In the genomic region with DNA sequence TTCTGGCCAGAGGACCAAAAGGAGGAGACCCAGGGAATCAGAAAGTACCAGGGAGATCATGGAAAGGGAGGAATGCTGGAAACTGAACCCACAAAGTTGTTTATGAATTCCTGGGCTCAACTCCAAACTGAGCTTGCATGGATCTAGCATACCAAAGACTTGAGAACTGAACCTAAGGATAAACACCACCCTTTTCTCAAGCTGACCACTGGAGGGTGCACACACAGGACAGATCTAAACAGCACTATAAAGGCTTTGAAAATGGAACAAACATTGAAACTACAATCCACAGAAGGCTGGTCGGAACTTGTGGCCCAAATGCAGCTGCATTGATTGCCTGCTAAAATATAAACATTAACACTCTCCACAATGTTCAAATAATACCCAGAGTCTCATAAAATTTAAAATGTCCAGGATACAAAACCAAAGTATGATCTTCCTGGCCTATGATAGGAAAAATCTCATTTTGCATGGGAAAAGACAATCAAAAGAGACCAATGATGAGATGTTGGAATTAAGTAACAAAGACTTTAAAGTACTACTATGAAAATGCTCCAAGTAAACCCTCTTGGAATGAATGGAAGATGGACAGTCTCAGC, we compare ENCODE assay signal across 9 cellular contexts. TPM values are rescaled to one million over a fixed set of nuclear protein-coding genes. Genes with fewer than 3 reads are reported as not detected.
DNase-seq lines count a peak whose midpoint lies in the region; ATAC-seq, FAIRE-seq and TF ChIP-seq lines count a peak whose summit lies in the region.
"Had no signal": no experiment of that assay in that cellular context is flagged by ENCODE, and none has a peak within 500 bp of the region (broad histone marks: within the 10 kb centered on the region; RNA-seq: fewer than 3 reads in every experiment).

No MANE protein-coding gene starts in this region.

- 0 out of 2 replicates have a peak overlapping the region, but pooled peaks have one; percentile 8 for H3K4me3 ChIP-seq in AG04449 (ENCODE audit: low read depth, low read length)
- no peak overlapping the region for H3K4me3 ChIP-seq in heart right ventricle
- H3K4me3 ChIP-seq in small intestine (ENCODE audit: low read depth in 1 of 2, low read length in 2 of 2), result no peak overlapping the region

- no peaks in the 10 kb centered on the region for H3K27me3 ChIP-seq in heart right ventricle
- no peaks in the 10 kb centered on the region for H3K27me3 ChIP-seq in small intestine (ENCODE audit: control insufficient read depth in 2 of 2, insufficient read depth in 2 of 2, low read length in 2 of 2)

- intact Hi-C loops in heart right ventricle (cut with DNase I), result loop anchor here in 4 of 10 donors (5.0 to 10.0 kb wide), 4 partner anchors 231 to 381 kb away; no protein-coding TSS in a partner anchor

- DNase-seq in AG04449 (ENCODE audit: low read depth, low spot score) (peak; percentile 93), GM13976 (ENCODE audit: low spot score) (peak; percentile 63), heart right ventricle (no peak), small intestine (peak; percentile 64), retina (no peak)
- DNase-seq in stimulated activated naive CD4-positive, alpha-beta T cell (lab: John Stamatoyannopoulos, UW), result no peak

- ATAC-seq in HG03565 (IDR thresholded peaks at IDR 0.05; ENCODE audit: unreplicated experiment) (peak; percentile 66), heart right ventricle (peak in 4 of 8 donors; percentile 26 to 59 (median 46))

- CTCF ChIA-PET in AG04449 (lab: Yijun Ruan, JAX), result interaction anchor here (0.8 to 21.9 kb wide), 21 partner anchors 13 to 376 kb away, joined by 3 to 610 read pairs (median 3); partner anchors contain the start of genes IRF1, RAD50 and SOWAHA

- POLR2A ChIA-PET in AG04449 (lab: Yijun Ruan, JAX), result interaction anchor here (0.7 to 2.5 kb wide), 5 partner anchors 8 to 137 kb away, joined by 3 to 12 read pairs (median 5); partner anchors contain the start of gene IRF1

- no peak for FAIRE-seq in small intestine (lab: Jason Lieb, UNC)
- FAIRE-seq: frontal cortex had no signal

- H3K36me3 ChIP-seq in heart right ventricle, result no peaks in the 10 kb centered on the region
- H3K36me3 ChIP-seq in small intestine (ENCODE audit: control insufficient read depth in 2 of 2, insufficient read depth in 2 of 2, low read length in 2 of 2), result no peaks in the 10 kb centered on the region

- 53 to 58% methylated on average over 1 of the region's 1 CpG for WGBS in heart right ventricle, 2 donors
- 27 to 36% (median 35%) methylated on average over 1 of the region's 1 CpG for WGBS in small intestine, 3 donors

- H3K9me3 ChIP-seq in heart right ventricle (peaks cover 0 to 9% (median 0%) of the 10 kb centered on the region in 11 donors), small intestine (ENCODE audit: control insufficient read depth, low read depth) (no peaks in the 10 kb centered on the region)

- H3K4me1 ChIP-seq in heart right ventricle (peaks cover 6 to 39% (median 21%) of the 10 kb centered on the region in 9 donors), small intestine (ENCODE audit: control insufficient read depth in 2 of 2, insufficient read depth in 1 of 2, low read depth in 1 of 2, low read length in 1 of 2) (peaks cover 8 to 9% of the 10 kb centered on the region in 2 donors)

- no peak overlapping the region for H3K27ac ChIP-seq in VCaP
- H3K27ac ChIP-seq in heart right ventricle, result no peak overlapping the region
- peak overlapping the region in 1 of 2 donors; percentile 52 for H3K27ac ChIP-seq in small intestine (ENCODE audit: low read depth in 1 of 2, low read length in 1 of 2)

- peak; percentile 79 for TF ChIP-seq CTCF in AG04449 (IDR thresholded peaks at IDR 0.05; ENCODE audit: insufficient read depth, low read length, missing control alignments)
- TF ChIP-seq CTCF in GM13976 (IDR thresholded peaks at IDR 0.05; ENCODE audit: borderline replicate concordance, control extremely low read depth, extremely low read depth, insufficient read depth, missing control alignments), result peak; percentile 52
- TF ChIP-seq CTCF in VCaP (conservative IDR thresholded peaks at IDR 0.05), result peak; percentile 76
- TF ChIP-seq CTCF in heart right ventricle (IDR thresholded peaks at IDR 0.05), result peak in 7 of 9 donors; percentile 22 to 65 (median 54)

- in situ Hi-C loops in GM13976 (cut with MboI; ENCODE audit: low sequenced_read_pairs, unreplicated experiment), result no loop called here

RNA-seq across cellular contexts. Expression of gene IRF1, which starts 15.6 kb away (rescaled TPM):
- total RNA-seq in heart right ventricle, result 100 to 1,000 TPM in 1 of 10 donors, 10 to 100 TPM in 8, 1 to 10 TPM in 1; 9.5 to 146 (median 19.2) TPM
- polyA plus RNA-seq in heart right ventricle (10 to 100 TPM in 1 of 2 donors, 1 to 10 TPM in 1; 8.6 to 13.7 TPM), small intestine (10 to 100 TPM; 51.7 to 64.1 (median 54.0) TPM)

RNA-seq across cellular contexts. Expression of gene IL5, which starts 37.1 kb away (rescaled TPM):
- total RNA-seq in heart right ventricle, result not detected
- polyA plus RNA-seq in heart right ventricle, result not detected
- polyA plus RNA-seq in small intestine, result not detected
- total RNA-seq: frontal cortex had no signal

RNA-seq across cellular contexts. Expression of gene RAD50, which starts 50.6 kb away (rescaled TPM):
- 10 to 100 TPM; 26.6 to 38.5 (median 33.2) TPM for total RNA-seq in heart right ventricle
- 10 to 100 TPM in 1 of 2 donors, 1 to 10 TPM in 1; 6.8 to 11.6 TPM for polyA plus RNA-seq in heart right ventricle
- polyA plus RNA-seq in small intestine, result 10 to 100 TPM in 2 of 3 donors, 1 to 10 TPM in 1; 6.8 to 11.2 (median 10.7) TPM

Comparison
In these comparisons a context has a peak if more than half of its experiments do, and no peak if none do; other contexts are left out.
1. DNase-seq: peak in AG04449 (single experiment), GM13976 (single experiment) and small intestine (single experiment); none in heart right ventricle (0 of 2), retina (single experiment) and stimulated activated naive CD4-positive, alpha-beta T cell (0 of 6).
2. Peak in every context shown above with its lines, with median percentiles within 50 percentile points of each other: CTCF ChIP-seq.